9 cellular contexts compared by ENCODE assay signal in the genomic region with DNA sequence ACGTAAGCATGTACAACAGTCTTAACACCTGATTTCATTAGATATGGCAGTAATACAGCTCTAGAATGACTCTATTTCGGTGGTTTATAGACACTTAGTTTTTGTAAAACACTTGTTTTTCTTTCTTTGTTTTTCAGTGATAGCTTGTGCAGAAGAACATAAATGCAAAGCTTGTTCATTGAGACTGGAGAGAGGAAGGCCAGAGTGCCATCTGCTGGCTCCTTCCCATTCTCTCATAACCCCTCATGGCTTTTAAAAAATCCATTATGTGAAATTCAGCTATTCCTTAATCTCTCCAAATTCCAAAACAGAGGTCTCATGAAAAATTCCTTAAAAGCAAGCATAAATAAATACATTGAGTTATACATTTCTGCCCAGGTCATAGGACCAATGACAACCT.
DNase-seq lines count a peak whose midpoint lies in the region; ATAC-seq and TF ChIP-seq lines count a peak whose summit lies in the region.
"Had no signal": no experiment of that assay in that cellular context is flagged by ENCODE, and none has a peak within 500 bp of the region (broad histone marks: within the 10 kb centered on the region; RNA-seq: fewer than 3 reads in every experiment).

No MANE protein-coding gene starts in this region.

- DNase-seq in OCI-M1 (lab: John Stamatoyannopoulos, UW): peak; percentile 35
- DNase-seq in esophagus muscularis mucosa (ENCODE audit: extremely low spot score): no peak
- no peak for DNase-seq in progenitor cell of endocrine pancreas (ENCODE audit: low spot score, unreplicated experiment)
- no peak for DNase-seq in activated CD4-positive, alpha-beta T cell treated with anti-CD3 and anti-CD28 coated beads, Interleukin-2, amount 50 U/mL, for 4 hours
- DNase-seq in mesenteric fat pad (ENCODE audit: low spot score): no peak
- DNase-seq: activated CD8-positive, alpha-beta memory T cell treated with anti-CD3 and anti-CD28 coated beads, Interleukin-2, amount 10 ng/mL, durations not matched to agents 7 days and 5 days; NCI-H1048 had no signal

- H3K27me3 Mint-ChIP-seq in progenitor cell of endocrine pancreas: no peaks in the 10 kb centered on the region
- no peaks in the 10 kb centered on the region for H3K27me3 Mint-ChIP-seq in stimulated activated memory B cell treated with anti-CD40 and anti-IgM and Interleukin-4, amounts not matched to agents 10 μg/mL and 1 μg/mL and 100 μg/mL, for 72 hours
- H3K27me3 Mint-ChIP-seq: activated CD8-positive, alpha-beta memory T cell treated with anti-CD3 and anti-CD28 coated beads, Interleukin-2, amount 10 ng/mL, durations not matched to agents 7 days and 5 days had no signal

- H3K27ac Mint-ChIP-seq in progenitor cell of endocrine pancreas: no peak overlapping the region
- no peak overlapping the region for H3K27ac Mint-ChIP-seq in stimulated activated memory B cell treated with anti-CD40 and anti-IgM and Interleukin-4, amounts not matched to agents 10 μg/mL and 1 μg/mL and 100 μg/mL, for 72 hours
- H3K27ac Mint-ChIP-seq: activated CD8-positive, alpha-beta memory T cell treated with anti-CD3 and anti-CD28 coated beads, Interleukin-2, amount 10 ng/mL, durations not matched to agents 7 days and 5 days had no signal

- H3K4me1 ChIP-seq in esophagus muscularis mucosa: peaks cover 11 to 93% (median 90%) of the 10 kb centered on the region in 4 donors

- no peaks in the 10 kb centered on the region for H3K9me3 ChIP-seq in esophagus muscularis mucosa

- no peaks in the 10 kb centered on the region for H3K36me3 Mint-ChIP-seq in progenitor cell of endocrine pancreas (ENCODE audit: insufficient read depth)
- H3K36me3 Mint-ChIP-seq in stimulated activated memory B cell treated with anti-CD40 and anti-IgM and Interleukin-4, amounts not matched to agents 10 μg/mL and 1 μg/mL and 100 μg/mL, for 72 hours: no peaks in the 10 kb centered on the region
- H3K36me3 Mint-ChIP-seq: activated CD8-positive, alpha-beta memory T cell treated with anti-CD3 and anti-CD28 coated beads, Interleukin-2, amount 10 ng/mL, durations not matched to agents 7 days and 5 days had no signal

- ATAC-seq in stimulated activated memory B cell treated with anti-CD40 and anti-IgM and Interleukin-4, amounts not matched to agents 10 μg/mL and 1 μg/mL and 100 μg/mL, for 72 hours: no peak
- ATAC-seq: activated CD8-positive, alpha-beta memory T cell treated with anti-CD3 and anti-CD28 coated beads, Interleukin-2, amount 10 ng/mL, durations not matched to agents 7 days and 5 days had no signal

- no peaks in the 10 kb centered on the region for H3K36me3 ChIP-seq in esophagus muscularis mucosa

- H3K4me3 ChIP-seq in esophagus muscularis mucosa: no peak overlapping the region

- no peak overlapping the region for H3K4me3 Mint-ChIP-seq in progenitor cell of endocrine pancreas (ENCODE audit: low read depth)
- no peak overlapping the region for H3K4me3 Mint-ChIP-seq in stimulated activated memory B cell treated with anti-CD40 and anti-IgM and Interleukin-4, amounts not matched to agents 10 μg/mL and 1 μg/mL and 100 μg/mL, for 72 hours
- H3K4me3 Mint-ChIP-seq: activated CD8-positive, alpha-beta memory T cell treated with anti-CD3 and anti-CD28 coated beads, Interleukin-2, amount 10 ng/mL, durations not matched to agents 7 days and 5 days had no signal

- no peaks in the 10 kb centered on the region for H3K27me3 ChIP-seq in esophagus muscularis mucosa

- no peaks in the 10 kb centered on the region for H3K4me1 Mint-ChIP-seq in progenitor cell of endocrine pancreas (ENCODE audit: low read depth)
- H3K4me1 Mint-ChIP-seq in stimulated activated memory B cell treated with anti-CD40 and anti-IgM and Interleukin-4, amounts not matched to agents 10 μg/mL and 1 μg/mL and 100 μg/mL, for 72 hours: no peaks in the 10 kb centered on the region
- H3K4me1 Mint-ChIP-seq: activated CD8-positive, alpha-beta memory T cell treated with anti-CD3 and anti-CD28 coated beads, Interleukin-2, amount 10 ng/mL, durations not matched to agents 7 days and 5 days had no signal

- TF ChIP-seq CTCF in GM12873 (IDR thresholded peaks at IDR 0.05; ENCODE audit: insufficient read depth, low read depth, low read length, missing control alignments) (peak; percentile 22), esophagus muscularis mucosa (IDR thresholded peaks at IDR 0.05) (peak; percentile 41 to 55 (median 50)), progenitor cell of endocrine pancreas (IDR thresholded peaks at IDR 0.05; ENCODE audit: unreplicated experiment) (peak; percentile 50)

- intact Hi-C loops in esophagus muscularis mucosa (cut with DNase I): loop anchor here (5.0 kb wide), 3 partner anchors 74 to 369 kb away; partner anchors contain the start of gene CACNB2

- peak overlapping the region in 1 of 4 donors; percentile 5 for H3K27ac ChIP-seq in esophagus muscularis mucosa (replicated peaks in 1 of 4)

- no peak for TF ChIP-seq EP300 in esophagus muscularis mucosa (IDR thresholded peaks at IDR 0.05)

- no peaks in the 10 kb centered on the region for H3K9me3 Mint-ChIP-seq in progenitor cell of endocrine pancreas (ENCODE audit: low read depth)
- H3K9me3 Mint-ChIP-seq in stimulated activated memory B cell treated with anti-CD40 and anti-IgM and Interleukin-4, amounts not matched to agents 10 μg/mL and 1 μg/mL and 100 μg/mL, for 72 hours: no peaks in the 10 kb centered on the region

- no peak for TF ChIP-seq POLR2A in esophagus muscularis mucosa (IDR thresholded peaks at IDR 0.05; ENCODE audit: low read depth)

- 60% methylated on average over 2 of the region's 2 CpGs for WGBS in esophagus muscularis mucosa
